ENCODE assay signal across 12 cellular contexts in genomic region chr2:46268196-46268595, GRCh38. TPM values are rescaled to one million over a fixed set of nuclear protein-coding genes. Genes with fewer than 3 reads are reported as not detected.
DNase-seq lines count a peak whose midpoint lies in the region; ATAC-seq lines count a peak whose summit lies in the region.
"Had no signal": no experiment of that assay in that cellular context is flagged by ENCODE, and none has a peak within 500 bp of the region (broad histone marks: within the 10 kb centered on the region; RNA-seq: fewer than 3 reads in every experiment).

No MANE protein-coding gene starts in this region.

- H3K9ac ChIP-seq in mesenchymal stem cell (ENCODE audit: low read length) = no peak overlapping the region

- H2BK120ac ChIP-seq in mesenchymal stem cell (ENCODE audit: low read depth, low read length) = no peak overlapping the region

- H3K27ac ChIP-seq in mesenchymal stem cell (ENCODE audit: low read length, poor library complexity, severe bottlenecking) = no peak overlapping the region
- H3K27ac ChIP-seq: cardiac muscle cell had no signal

- ATAC-seq in GM19043 (IDR thresholded peaks at IDR 0.05; ENCODE audit: low read depth, unreplicated experiment) (peak; percentile 55), HG03135 (IDR thresholded peaks at IDR 0.05; ENCODE audit: unreplicated experiment) (peak; percentile 67), GM18909 (IDR thresholded peaks at IDR 0.05; ENCODE audit: poor library complexity, unreplicated experiment) (no peak)
- ATAC-seq: T-helper 17 cell had no signal

- no peaks in the 10 kb centered on the region for H3K79me1 ChIP-seq in mesenchymal stem cell (replicated peaks; ENCODE audit: low read length, poor library complexity, severe bottlenecking)

- H4K8ac ChIP-seq in mesenchymal stem cell (ENCODE audit: low read length) = no peak overlapping the region

- intact Hi-C loops in posterior cingulate gyrus (cut with DNase I) = no loop called here
- intact Hi-C loops in activated T-helper 1 cell treated with anti-CD3 and anti-CD28 coated beads, Interleukin-12 subunit alpha, Interleukin-12 subunit beta, Interleukin-2, Interleukin-4 antibody, amounts not matched to agents 30 ng/mL and 10 ng/mL and 1 ng/mL, durations not matched to agents 14 hours and 24 hours and 36 hours (cut with micrococcal nuclease) = no loop called here

- H3K4me1 ChIP-seq in mesenchymal stem cell (ENCODE audit: control insufficient read depth, insufficient read depth, low read depth, low read length) = peaks cover 10% of the 10 kb centered on the region
- H3K4me1 ChIP-seq: sigmoid colon had no signal

- no peaks in the 10 kb centered on the region for H3K9me3 Mint-ChIP-seq in T-helper 1 cell treated with Interleukin-12 subunit alpha and Interleukin-12 subunit beta and Interleukin-4 antibody, amounts not matched to agents 30 μg/mL and 1 μg/mL, for 36 hours
- no peaks in the 10 kb centered on the region for H3K9me3 Mint-ChIP-seq in activated T-helper 1 cell treated with anti-CD3 and anti-CD28 coated beads, Interleukin-12 subunit alpha, Interleukin-12 subunit beta, Interleukin-2, Interleukin-4 antibody, amounts not matched to agents 30 ng/mL and 10 ng/mL and 1 ng/mL, durations not matched to agents 14 hours and 24 hours and 36 hours
- H3K9me3 Mint-ChIP-seq: activated T-cell treated with anti-CD3 and anti-CD28 coated beads, Interleukin-2, amount 50 U/mL, for 24 hours had no signal

- no peaks in the 10 kb centered on the region for H3K36me3 ChIP-seq in mesenchymal stem cell (ENCODE audit: control insufficient read depth in 1 of 2, insufficient read depth in 2 of 2, low read depth in 1 of 2, low read length in 2 of 2)
- H3K36me3 ChIP-seq: cardiac muscle cell, sigmoid colon had no signal

- no peak overlapping the region for H2AFZ ChIP-seq in mesenchymal stem cell (ENCODE audit: low read depth, low read length)

- H3K4me2 ChIP-seq in mesenchymal stem cell (ENCODE audit: low read length, poor library complexity, severe bottlenecking) = no peak overlapping the region

- peak; percentile 73 for DNase-seq in mesenchymal stem cell
- DNase-seq in posterior cingulate gyrus = no peak
- DNase-seq in activated T-helper 1 cell treated with anti-CD3 and anti-CD28 coated beads, Interleukin-12 subunit alpha, Interleukin-12 subunit beta, Interleukin-2, Interleukin-4 antibody, amounts not matched to agents 30 ng/mL and 10 ng/mL and 1 ng/mL, durations not matched to agents 14 hours and 24 hours and 36 hours (ENCODE audit: low spot score) = no peak
- DNase-seq in NCI-H2171 (lab: John Stamatoyannopoulos, UW) = no peak
- DNase-seq: activated T-cell treated with anti-CD3 and anti-CD28 coated beads, Interleukin-2, amount 50 U/mL, for 24 hours; sigmoid colon; T-helper 17 cell had no signal

- H3K27me3 ChIP-seq in mesenchymal stem cell (ENCODE audit: control insufficient read depth in 1 of 2, insufficient read depth in 1 of 2, low read length in 2 of 2) = no peaks in the 10 kb centered on the region
- H3K27me3 ChIP-seq: cardiac muscle cell, sigmoid colon had no signal

- no peak overlapping the region for H2BK12ac ChIP-seq in mesenchymal stem cell (ENCODE audit: low read length in 2 of 2)

- no peak overlapping the region for H3K23ac ChIP-seq in mesenchymal stem cell (ENCODE audit: low read length in 2 of 2)

- no peak overlapping the region for H3K4ac ChIP-seq in mesenchymal stem cell (ENCODE audit: low read depth in 1 of 2, low read length in 2 of 2)

- no peak overlapping the region for H2BK15ac ChIP-seq in mesenchymal stem cell (ENCODE audit: low read depth, poor library complexity, severe bottlenecking)

- 93% methylated on average over 1 of the region's 2 CpGs for WGBS in mesenchymal stem cell

- H2BK5ac ChIP-seq in mesenchymal stem cell (ENCODE audit: low read depth, low read length, poor library complexity, severe bottlenecking) = no peak overlapping the region

- peak overlapping the region; percentile 23 for H3K4me3 Mint-ChIP-seq in T-helper 1 cell treated with Interleukin-12 subunit alpha and Interleukin-12 subunit beta and Interleukin-4 antibody, amounts not matched to agents 30 μg/mL and 1 μg/mL, for 36 hours
- no peak overlapping the region for H3K4me3 Mint-ChIP-seq in activated T-helper 1 cell treated with anti-CD3 and anti-CD28 coated beads, Interleukin-12 subunit alpha, Interleukin-12 subunit beta, Interleukin-2, Interleukin-4 antibody, amounts not matched to agents 30 ng/mL and 10 ng/mL and 1 ng/mL, durations not matched to agents 14 hours and 24 hours and 36 hours
- H3K4me3 Mint-ChIP-seq: activated T-cell treated with anti-CD3 and anti-CD28 coated beads, Interleukin-2, amount 50 U/mL, for 24 hours; T-helper 17 cell had no signal

- no peak overlapping the region for H3K4me3 ChIP-seq in mesenchymal stem cell (ENCODE audit: insufficient read depth in 1 of 2, low read depth in 1 of 2, low read length in 2 of 2)
- H3K4me3 ChIP-seq: cardiac muscle cell, sigmoid colon had no signal

- peaks cover 7% of the 10 kb centered on the region for H3K27me3 Mint-ChIP-seq in T-helper 1 cell treated with Interleukin-12 subunit alpha and Interleukin-12 subunit beta and Interleukin-4 antibody, amounts not matched to agents 30 μg/mL and 1 μg/mL, for 36 hours (ENCODE audit: low read depth)
- H3K27me3 Mint-ChIP-seq in activated T-helper 1 cell treated with anti-CD3 and anti-CD28 coated beads, Interleukin-12 subunit alpha, Interleukin-12 subunit beta, Interleukin-2, Interleukin-4 antibody, amounts not matched to agents 30 ng/mL and 10 ng/mL and 1 ng/mL, durations not matched to agents 14 hours and 24 hours and 36 hours (ENCODE audit: insufficient read depth) = peaks cover 3% of the 10 kb centered on the region
- H3K27me3 Mint-ChIP-seq: activated T-cell treated with anti-CD3 and anti-CD28 coated beads, Interleukin-2, amount 50 U/mL, for 24 hours had no signal

- H4K91ac ChIP-seq in mesenchymal stem cell (ENCODE audit: low read length) = no peak overlapping the region

- peak overlapping the region; percentile 2 for H3K27ac Mint-ChIP-seq in T-helper 1 cell treated with Interleukin-12 subunit alpha and Interleukin-12 subunit beta and Interleukin-4 antibody, amounts not matched to agents 30 μg/mL and 1 μg/mL, for 36 hours
- no peak overlapping the region for H3K27ac Mint-ChIP-seq in activated T-helper 1 cell treated with anti-CD3 and anti-CD28 coated beads, Interleukin-12 subunit alpha, Interleukin-12 subunit beta, Interleukin-2, Interleukin-4 antibody, amounts not matched to agents 30 ng/mL and 10 ng/mL and 1 ng/mL, durations not matched to agents 14 hours and 24 hours and 36 hours
- H3K27ac Mint-ChIP-seq: activated T-cell treated with anti-CD3 and anti-CD28 coated beads, Interleukin-2, amount 50 U/mL, for 24 hours; T-helper 17 cell had no signal

- H2AK5ac ChIP-seq in mesenchymal stem cell (ENCODE audit: low read length, severe bottlenecking) = no peak overlapping the region

- H3K14ac ChIP-seq in mesenchymal stem cell (ENCODE audit: low read length in 2 of 2) = no peak overlapping the region

- no peak overlapping the region for H3K18ac ChIP-seq in mesenchymal stem cell (ENCODE audit: low read depth in 1 of 2, low read length in 2 of 2)

- H3K9me3 ChIP-seq in mesenchymal stem cell (ENCODE audit: control insufficient read depth, low read length) = no peaks in the 10 kb centered on the region
- H3K9me3 ChIP-seq: sigmoid colon had no signal

- H3K4me1 Mint-ChIP-seq in T-helper 1 cell treated with Interleukin-12 subunit alpha and Interleukin-12 subunit beta and Interleukin-4 antibody, amounts not matched to agents 30 μg/mL and 1 μg/mL, for 36 hours (ENCODE audit: low read depth) = peaks cover 31% of the 10 kb centered on the region
- peaks cover 42% of the 10 kb centered on the region for H3K4me1 Mint-ChIP-seq in activated T-helper 1 cell treated with anti-CD3 and anti-CD28 coated beads, Interleukin-12 subunit alpha, Interleukin-12 subunit beta, Interleukin-2, Interleukin-4 antibody, amounts not matched to agents 30 ng/mL and 10 ng/mL and 1 ng/mL, durations not matched to agents 14 hours and 24 hours and 36 hours (ENCODE audit: low read depth)

- H3K36me3 Mint-ChIP-seq in T-helper 1 cell treated with Interleukin-12 subunit alpha and Interleukin-12 subunit beta and Interleukin-4 antibody, amounts not matched to agents 30 μg/mL and 1 μg/mL, for 36 hours (ENCODE audit: low read depth) = no peaks in the 10 kb centered on the region
- peaks cover 1% of the 10 kb centered on the region for H3K36me3 Mint-ChIP-seq in activated T-helper 1 cell treated with anti-CD3 and anti-CD28 coated beads, Interleukin-12 subunit alpha, Interleukin-12 subunit beta, Interleukin-2, Interleukin-4 antibody, amounts not matched to agents 30 ng/mL and 10 ng/mL and 1 ng/mL, durations not matched to agents 14 hours and 24 hours and 36 hours (ENCODE audit: low read depth)

RNA-seq across cellular contexts. Expression of gene EPAS1, which starts 29.0 kb away (rescaled TPM):
- polyA plus RNA-seq in mesenchymal stem cell (2013, experiment 1 of 2) = 237 TPM
- polyA plus RNA-seq in mesenchymal stem cell (2013, experiment 2 of 2) = 244 TPM
- total RNA-seq in activated T-helper 1 cell treated with anti-CD3 and anti-CD28 coated beads, Interleukin-12 subunit alpha, Interleukin-12 subunit beta, Interleukin-2, Interleukin-4 antibody, amounts not matched to agents 30 ng/mL and 10 ng/mL and 1 ng/mL, durations not matched to agents 14 hours and 24 hours and 36 hours = 13.7 and 22.9 TPM in 2 replicates
